ENCODE assay signal across 10 cellular contexts in genomic region chr18:79575891-79576685, GRCh38.
DNase-seq lines count a peak whose midpoint lies in the region; ATAC-seq, FAIRE-seq and TF ChIP-seq lines count a peak whose summit lies in the region.
"Had no signal": no experiment of that assay in that cellular context is flagged by ENCODE, and none has a peak within 500 bp of the region (broad histone marks: within the 10 kb centered on the region; RNA-seq: fewer than 3 reads in every experiment).

No MANE protein-coding gene starts in this region.

- no peak overlapping the region for H3K4me3 ChIP-seq in BLaER1 treated with 17β-estradiol and CSF1 and Interleukin-3, amounts not matched to agents 10 nM and 100 nM
- no peak overlapping the region for H3K4me3 ChIP-seq in H1 (ENCODE audit: extremely low read depth in 1 of 4, insufficient read depth in 2 of 4, low read depth in 3 of 4, low read length in 4 of 4)
- no peak overlapping the region for H3K4me3 ChIP-seq in mucosa of descending colon

- intact Hi-C loops in mucosa of descending colon (cut with DNase I, micrococcal nuclease), result no loop called here

- H3K36me3 Mint-ChIP-seq in activated T-cell treated with anti-CD3 and anti-CD28 coated beads, Interleukin-2, amount 50 U/mL, for 4 hours (ENCODE audit: insufficient read depth), result no peaks in the 10 kb centered on the region

- in situ Hi-C loops in G401 (cut with HindIII; ENCODE audit: low sequenced_read_pairs), result no loop called here

- H3K4me2 ChIP-seq in BLaER1 treated with 17β-estradiol and CSF1 and Interleukin-3, amounts not matched to agents 10 nM and 100 nM, result peak overlapping the region; percentile 60 to 93 (median 84)
- no peak overlapping the region for H3K4me2 ChIP-seq in H1 (ENCODE audit: insufficient read depth in 1 of 2, low read depth in 2 of 2, low read length in 2 of 2)

- H2BK12ac ChIP-seq in H1 (ENCODE audit: low read depth, low read length), result no peak overlapping the region

- ATAC-seq in mucosa of descending colon (peak; percentile 38), GM19397 (IDR thresholded peaks at IDR 0.05; ENCODE audit: unreplicated experiment) (no peak)
- no peak for ATAC-seq in activated T-cell treated with anti-CD3 and anti-CD28 coated beads, Interleukin-2, amount 50 U/mL, for 4 hours

- no peak overlapping the region for H2AK5ac ChIP-seq in H1 (ENCODE audit: low read depth, low read length)

- peaks cover 16% of the 10 kb centered on the region for H3K9me3 Mint-ChIP-seq in activated T-cell treated with anti-CD3 and anti-CD28 coated beads, Interleukin-2, amount 50 U/mL, for 4 hours

- no peak for TF ChIP-seq EP300 in H1 (IDR thresholded peaks at IDR 0.05; ENCODE audit: borderline replicate concordance in 1 of 2, low read depth in 2 of 2, low read length in 2 of 2)

- H3K4me1 Mint-ChIP-seq in activated T-cell treated with anti-CD3 and anti-CD28 coated beads, Interleukin-2, amount 50 U/mL, for 4 hours (ENCODE audit: low read depth), result no peaks in the 10 kb centered on the region

- no peak overlapping the region for H4K5ac ChIP-seq in H1 (ENCODE audit: insufficient read length, low read depth, low read length)

- CTCF ChIA-PET in H1 (lab: Charles Lee; ENCODE audit: partially characterized antibody), result interaction anchor here (1.3 kb wide), 1 partner anchor 10 kb away, joined by 3 read pairs; no protein-coding TSS in a partner anchor

- H3K23ac ChIP-seq in H1 (ENCODE audit: insufficient read length), result no peak overlapping the region

- H3K79me2 ChIP-seq in H1 (ENCODE audit: control insufficient read depth in 1 of 2, insufficient read depth in 2 of 2, low read length in 2 of 2), result no peaks in the 10 kb centered on the region

- no peak overlapping the region for H3K18ac ChIP-seq in H1 (ENCODE audit: extremely low read depth, low read length)

- peak overlapping the region in 5 of 11 experiments; percentile 8 to 68 (median 42); a peak in 6 of 22 replicates for H3K27ac ChIP-seq in BLaER1 treated with 17β-estradiol and CSF1 and Interleukin-3, amounts not matched to agents 10 nM and 100 nM
- no peak overlapping the region for H3K27ac ChIP-seq in H1 (ENCODE audit: low read depth, low read length)

- peaks cover 29 to 34% (median 32%) of the 10 kb centered on the region in 11 experiments for H3K9me3 ChIP-seq in BLaER1 treated with 17β-estradiol and CSF1 and Interleukin-3, amounts not matched to agents 10 nM and 100 nM (replicated peaks in 1 of 11)
- H3K9me3 ChIP-seq in H1 (ENCODE audit: insufficient read depth in 2 of 2, low read depth in 1 of 2, low read length in 1 of 2) (peaks cover 8 to 18% of the 10 kb centered on the region in 2 experiments; a peak in 3 of 4 replicates), mucosa of descending colon (peaks cover 15% of the 10 kb centered on the region)

- H2AFZ ChIP-seq in H1 (ENCODE audit: low read length), result no peak overlapping the region

- POLR2A ChIA-PET in H1 (lab: Charles Lee; ENCODE audit: partially characterized antibody), result no interaction called here

- no peak overlapping the region for H3K4ac ChIP-seq in H1 (replicated peaks; ENCODE audit: insufficient read length, low read depth, low read length)

- no peak overlapping the region for H3K4me3 Mint-ChIP-seq in activated T-cell treated with anti-CD3 and anti-CD28 coated beads, Interleukin-2, amount 50 U/mL, for 4 hours
- H3K4me3 Mint-ChIP-seq: stimulated activated naive B cell treated with anti-CD40 and anti-IgM and Interleukin-4, amounts not matched to agents 10 μg/mL and 1 μg/mL and 100 μg/mL, for 72 hours; T-helper 1 cell treated with Interleukin-12 subunit alpha and Interleukin-12 subunit beta and Interleukin-4 antibody, amounts not matched to agents 30 μg/mL and 1 μg/mL, for 36 hours had no signal

- no peaks in the 10 kb centered on the region for H3K79me1 ChIP-seq in H1 (ENCODE audit: low read depth, low read length)

- no peak for TF ChIP-seq POLR2A in H1 (IDR thresholded peaks at IDR 0.05; ENCODE audit: control extremely low read depth in 1 of 2, low read depth in 2 of 2, low read length in 2 of 2)

- no peak overlapping the region for H4K8ac ChIP-seq in H1 (ENCODE audit: extremely low read depth, insufficient read depth, low read length)

- peaks cover 41 to 66% (median 54%) of the 10 kb centered on the region in 10 experiments for H3K4me1 ChIP-seq in BLaER1 treated with 17β-estradiol and CSF1 and Interleukin-3, amounts not matched to agents 10 nM and 100 nM
- no peaks in the 10 kb centered on the region; a peak in 1 of 7 replicates for H3K4me1 ChIP-seq in H1 (replicated peaks in 1 of 4; ENCODE audit: control insufficient read depth in 3 of 4, insufficient read depth in 4 of 4, low read length in 3 of 4)
- peaks cover 5% of the 10 kb centered on the region for H3K4me1 ChIP-seq in mucosa of descending colon (ENCODE audit: low read depth)

- WGBS in H1 (ENCODE audit: extremely low coverage in 1 of 2, insufficient coverage in 1 of 2, insufficient read length in 1 of 2, insufficient replicate concordance in 2 of 2, low coverage in 1 of 2, low lambda C conversion rate in 2 of 2, missing lambda C conversion rate in 1 of 2), 2 experiments, result 88% methylated on average over 43 of the region's 44 CpGs; no CpG with 5 or more reads in 1 of the 2 experiments

- H3K36me3 ChIP-seq in BLaER1 treated with 17β-estradiol and CSF1 and Interleukin-3, amounts not matched to agents 10 nM and 100 nM, result peaks cover 0 to 16% (median 7%) of the 10 kb centered on the region in 11 experiments; a peak in 5 of 22 replicates
- no peaks in the 10 kb centered on the region for H3K36me3 ChIP-seq in H1 (ENCODE audit: control insufficient read depth in 2 of 4, insufficient read depth in 4 of 4, low read length in 3 of 4)
- no peaks in the 10 kb centered on the region for H3K36me3 ChIP-seq in mucosa of descending colon (ENCODE audit: low read depth)

- H3K27me3 ChIP-seq in BLaER1 treated with 17β-estradiol and CSF1 and Interleukin-3, amounts not matched to agents 10 nM and 100 nM, result no peaks in the 10 kb centered on the region
- no peaks in the 10 kb centered on the region for H3K27me3 ChIP-seq in H1 (replicated peaks in 1 of 4; ENCODE audit: control insufficient read depth in 3 of 4, extremely low read depth in 1 of 4, insufficient read depth in 3 of 4, low read length in 3 of 4)

- 0 out of 22 replicates have a peak overlapping the region, but pooled peaks of 2 of the 11 experiments have one; percentile 4 to 9 for H3K9ac ChIP-seq in BLaER1 treated with 17β-estradiol and CSF1 and Interleukin-3, amounts not matched to agents 10 nM and 100 nM
- no peak overlapping the region for H3K9ac ChIP-seq in H1 (replicated peaks in 1 of 4; ENCODE audit: extremely low read depth in 1 of 4, low read depth in 3 of 4, low read length in 3 of 4)

- TF ChIP-seq CTCF in H1 (IDR thresholded peaks at IDR 0.05; ENCODE audit: control extremely low read depth in 1 of 3, insufficient read depth in 1 of 3, low read depth in 1 of 3, low read length in 3 of 3), result no peak
- TF ChIP-seq CTCF in mucosa of descending colon (IDR thresholded peaks at IDR 0.05), result no peak

- H2BK20ac ChIP-seq in H1 (ENCODE audit: low read length), result no peak overlapping the region

- no peaks in the 10 kb centered on the region for H3K27me3 Mint-ChIP-seq in activated T-cell treated with anti-CD3 and anti-CD28 coated beads, Interleukin-2, amount 50 U/mL, for 4 hours (ENCODE audit: low read depth)
- H3K27me3 Mint-ChIP-seq: stimulated activated naive B cell treated with anti-CD40 and anti-IgM and Interleukin-4, amounts not matched to agents 10 μg/mL and 1 μg/mL and 100 μg/mL, for 72 hours had no signal

- H3K56ac ChIP-seq in H1 (replicated peaks; ENCODE audit: insufficient read length, low read depth, low read length), result no peak overlapping the region

- H4K20me1 ChIP-seq in BLaER1 treated with 17β-estradiol and CSF1 and Interleukin-3, amounts not matched to agents 10 nM and 100 nM, result no peaks in the 10 kb centered on the region
- H4K20me1 ChIP-seq in H1 (replicated peaks in 1 of 2; ENCODE audit: control insufficient read depth in 1 of 2, insufficient read depth in 2 of 2, low read length in 2 of 2), result no peaks in the 10 kb centered on the region

- no peak overlapping the region for H3K14ac ChIP-seq in H1 (ENCODE audit: insufficient read length)

- DNase-seq in NCI-H146 (lab: John Stamatoyannopoulos, UW) (peak; percentile 85), H1 (ENCODE audit: low read depth in 1 of 2, low spot score in 2 of 2) (peak in 1 of 2 experiments; percentile 49), mucosa of descending colon (peak in 2 of 3 donors; percentile 32 to 54), G401 (ENCODE audit: low spot score) (no peak)
- no peak for DNase-seq in activated CD8-positive, alpha-beta memory T cell treated with anti-CD3 and anti-CD28 coated beads, Interleukin-2, amount 50 U/mL, for 48 hours
- no peak for DNase-seq in activated T-cell treated with anti-CD3 and anti-CD28 coated beads, Interleukin-2, amount 50 U/mL, for 4 hours
- DNase-seq: stimulated activated naive B cell treated with anti-CD40 and anti-IgM and Interleukin-4, amounts not matched to agents 10 μg/mL and 1 μg/mL and 100 μg/mL, for 72 hours had no signal

- H4K91ac ChIP-seq in H1 (replicated peaks; ENCODE audit: insufficient read length, low read length), result no peak overlapping the region

- no peak for TF ChIP-seq RAD21 in H1 (IDR thresholded peaks at IDR 0.05 in 1 of 2, conservative IDR thresholded peaks at IDR 0.05 in 1 of 2; ENCODE audit: low read depth in 2 of 2, low read length in 2 of 2)

- no peak for FAIRE-seq in H1 (lab: Jason Lieb, UNC)

- no peaks in the 10 kb centered on the region for H3K23me2 ChIP-seq in H1 (ENCODE audit: low read depth, low read length)

- H2BK15ac ChIP-seq in H1 (ENCODE audit: low read length), result no peak overlapping the region

- H2BK5ac ChIP-seq in H1 (ENCODE audit: low read depth, low read length), result no peak overlapping the region

- no peak overlapping the region for H2BK120ac ChIP-seq in H1 (replicated peaks; ENCODE audit: low read depth, low read length)

TF ChIP-seq in H1, 55 proteins besides CTCF, POLR2A, EP300 and RAD21:
- TF ChIP-seq TCF12 (IDR thresholded peaks at IDR 0.05; ENCODE audit: low read depth, low read length), result no peak
- TF ChIP-seq, protein P1, sequence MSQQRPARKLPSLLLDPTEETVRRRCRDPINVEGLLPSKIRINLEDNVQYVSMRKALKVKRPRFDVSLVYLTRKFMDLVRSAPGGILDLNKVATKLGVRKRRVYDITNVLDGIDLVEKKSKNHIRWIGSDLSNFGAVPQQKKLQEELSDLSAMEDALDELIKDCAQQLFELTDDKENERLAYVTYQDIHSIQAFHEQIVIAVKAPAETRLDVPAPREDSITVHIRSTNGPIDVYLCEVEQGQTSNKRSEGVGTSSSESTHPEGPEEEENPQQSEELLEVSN (IDR thresholded peaks at IDR 0.05), result 0 out of 2 replicates have a peak, but pooled peaks have one; percentile 30
- TF ChIP-seq CTBP2 (IDR thresholded peaks at IDR 0.05; ENCODE audit: borderline replicate concordance, insufficient read depth, insufficient read length, low read length), result no peak
- no peak for TF ChIP-seq BACH1 (IDR thresholded peaks at IDR 0.05; ENCODE audit: low read length)

Comparison
In these comparisons a context has a peak if more than half of its experiments do, and no peak if none do; other contexts are left out.
1. H3K4me2 ChIP-seq: peak in BLaER1 treated with 17β-estradiol and CSF1 and Interleukin-3, amounts not matched to agents 10 nM and 100 nM (11 of 11); none in H1 (0 of 2).
2. DNase-seq: peak in NCI-H146 (single experiment) and mucosa of descending colon (2 of 3); none in activated CD8-positive, alpha-beta memory T cell treated with anti-CD3 and anti-CD28 coated beads, Interleukin-2, amount 50 U/mL, for 48 hours (single experiment), G401 (single experiment) and activated T-cell treated with anti-CD3 and anti-CD28 coated beads, Interleukin-2, amount 50 U/mL, for 4 hours (single experiment).